Comparison of ENCODE assay signal across 16 cellular contexts in the genomic region with DNA sequence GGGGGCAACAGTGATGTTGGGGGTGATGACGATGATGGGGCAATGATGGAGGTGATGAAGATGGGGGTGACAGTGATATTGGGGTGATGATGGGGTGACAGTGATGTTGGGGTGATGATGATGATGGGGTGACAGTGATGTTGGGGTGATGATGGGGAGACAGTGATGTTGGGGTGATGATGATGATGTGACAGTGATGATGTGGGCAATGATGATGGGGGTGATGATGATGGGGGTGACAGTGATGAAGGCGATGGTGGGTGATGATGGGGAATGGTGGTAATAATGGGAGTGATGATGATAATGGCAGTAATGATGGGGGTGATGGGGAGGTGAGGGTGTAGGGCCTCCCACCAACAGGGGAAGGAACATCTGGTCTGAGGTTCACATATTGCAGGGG.
DNase-seq lines count a peak whose midpoint lies in the region; ATAC-seq and TF ChIP-seq lines count a peak whose summit lies in the region.
"Had no signal": no experiment of that assay in that cellular context is flagged by ENCODE, and none has a peak within 500 bp of the region (broad histone marks: within the 10 kb centered on the region; RNA-seq: fewer than 3 reads in every experiment).

No MANE protein-coding gene starts in this region.

- WGBS in neuronal stem cell (ENCODE audit: extremely low coverage in 2 of 2, insufficient read length in 2 of 2, insufficient replicate concordance in 1 of 2), 2 donors, result 100% methylated on average over 1 of the region's 2 CpGs; no CpG with 5 or more reads in 1 of the 2 donors

- H3K4me3 ChIP-seq in HEK293 (ENCODE audit: low read depth, low read length) (no peak overlapping the region), RWPE2 (ENCODE audit: severe bottlenecking) (no peak overlapping the region), neuronal stem cell (ENCODE audit: low read length in 2 of 2) (no peak overlapping the region)

- no peaks in the 10 kb centered on the region for H3K27me3 ChIP-seq in RWPE2 (ENCODE audit: insufficient read depth, poor library complexity, severe bottlenecking)
- no peaks in the 10 kb centered on the region for H3K27me3 ChIP-seq in neuronal stem cell (ENCODE audit: control insufficient read depth in 3 of 3, insufficient read depth in 3 of 3, low read depth in 1 of 3, low read length in 3 of 3)

- peak; percentile 1 for DNase-seq in RWPE2 (ENCODE audit: low spot score)
- DNase-seq in neuronal stem cell (ENCODE audit: low spot score), result no peak
- no peak for DNase-seq in activated CD4-positive, alpha-beta T cell treated with anti-CD3 and anti-CD28 coated beads, Interleukin-2, amount 50 U/mL, for 4 hours
- no peak for DNase-seq in SIG-M5 (lab: John Stamatoyannopoulos, UW)
- DNase-seq: C1 segment of cervical spinal cord; Calu3; CD4-positive, alpha-beta memory T cell; COR-L47; DMS53; DMS79 treated with DMSO at 0.1 percent for 48 hours; GF-D8; GOT3; H7; HCEC 1CT had no signal

- H3K4ac ChIP-seq in neuronal stem cell (ENCODE audit: low read length), result no peak overlapping the region

- CTCF ChIA-PET in HEK293 (lab: Yijun Ruan, JAX), result no interaction called here

- H4K91ac ChIP-seq in neuronal stem cell (ENCODE audit: low read depth, low read length, poor library complexity), result no peak overlapping the region

- H3K27ac ChIP-seq in HEK293 (ENCODE audit: extremely low read depth, low read depth, low read length) (no peak overlapping the region), RWPE2 (ENCODE audit: poor library complexity, severe bottlenecking) (no peak overlapping the region), neuronal stem cell (replicated peaks; ENCODE audit: low read length) (no peak overlapping the region)

- no peak overlapping the region for H2BK5ac ChIP-seq in neuronal stem cell (ENCODE audit: low read length)

- no peak overlapping the region for H2BK120ac ChIP-seq in neuronal stem cell (ENCODE audit: low read depth, low read length)

- H3K4me2 ChIP-seq in neuronal stem cell (ENCODE audit: insufficient read depth, low read length, poor library complexity, severe bottlenecking), result no peak overlapping the region

- ATAC-seq in RWPE2 (ENCODE audit: low read depth) (no peak), HG02852 (IDR thresholded peaks at IDR 0.05; ENCODE audit: unreplicated experiment) (no peak)

- H3K9ac ChIP-seq in neuronal stem cell (ENCODE audit: low read depth, low read length, poor library complexity), result no peak overlapping the region

- POLR2A ChIA-PET in HEK293 (lab: Yijun Ruan, JAX), result no interaction called here

- H2BK15ac ChIP-seq in neuronal stem cell (ENCODE audit: low read length), result no peak overlapping the region

- no peak overlapping the region for H3K23ac ChIP-seq in neuronal stem cell (ENCODE audit: low read depth, low read length, poor library complexity)

- no peak overlapping the region for H4K8ac ChIP-seq in neuronal stem cell (ENCODE audit: low read depth, low read length)

- H2BK12ac ChIP-seq in neuronal stem cell (ENCODE audit: low read length), result no peak overlapping the region

- peak overlapping the region; percentile 8 for H2AK5ac ChIP-seq in neuronal stem cell (ENCODE audit: low read depth, low read length)

- H3K4me1 ChIP-seq in HEK293 (ENCODE audit: control insufficient read depth, insufficient read depth, low read length), result no peaks in the 10 kb centered on the region
- no peaks in the 10 kb centered on the region for H3K4me1 ChIP-seq in RWPE2 (ENCODE audit: insufficient read depth, poor library complexity, severe bottlenecking)
- peaks cover 5 to 11% of the 10 kb centered on the region in 2 donors for H3K4me1 ChIP-seq in neuronal stem cell (ENCODE audit: control insufficient read depth in 2 of 2, insufficient read depth in 1 of 2, low read depth in 1 of 2, low read length in 2 of 2)

- no peak overlapping the region for H3K18ac ChIP-seq in neuronal stem cell (ENCODE audit: low read length)

- no peak overlapping the region for H3K14ac ChIP-seq in neuronal stem cell (ENCODE audit: low read length)

- H3K36me3 ChIP-seq in HEK293 (ENCODE audit: control insufficient read depth in 2 of 2, insufficient read depth in 1 of 2, low read length in 2 of 2) (no peaks in the 10 kb centered on the region), RWPE2 (ENCODE audit: low read depth) (no peaks in the 10 kb centered on the region), neuronal stem cell (replicated peaks in 1 of 2; ENCODE audit: control insufficient read depth in 2 of 2, insufficient read depth in 2 of 2, low read length in 2 of 2) (no peaks in the 10 kb centered on the region)

- no peak overlapping the region for H2AFZ ChIP-seq in neuronal stem cell (ENCODE audit: low read length)

- H3K79me1 ChIP-seq in neuronal stem cell (ENCODE audit: low read depth, low read length), result no peaks in the 10 kb centered on the region

- H3K9me3 ChIP-seq in HEK293 (ENCODE audit: control insufficient read depth, insufficient read depth, low read depth, low read length), result no peaks in the 10 kb centered on the region
- H3K9me3 ChIP-seq in RWPE2 (ENCODE audit: severe bottlenecking), result no peaks in the 10 kb centered on the region
- no peaks in the 10 kb centered on the region for H3K9me3 ChIP-seq in neuronal stem cell (replicated peaks in 1 of 2; ENCODE audit: control insufficient read depth in 2 of 2, insufficient read depth in 1 of 2, low read depth in 1 of 2, low read length in 2 of 2)

- no peak for TF ChIP-seq CTCF in HEK293 (tag by site-specific recombination; IDR thresholded peaks at IDR 0.05)
- no peak for TF ChIP-seq CTCF in RWPE2 (IDR thresholded peaks at IDR 0.05; ENCODE audit: poor library complexity, severe bottlenecking)

TF ChIP-seq in HEK293, 187 proteins besides CTCF, POLR2A, EP300 and RAD21:
- peak; percentile 26; the same call in 1 of the 2 replicates for TF ChIP-seq GLIS2 (tag by site-specific recombination; IDR thresholded peaks at IDR 0.05)
- TF ChIP-seq ZNF707 (tag by site-specific recombination; IDR thresholded peaks at IDR 0.05), result 0 out of 2 replicates have a peak, but pooled peaks have one; percentile 18
- TF ChIP-seq SP7 (tag by site-specific recombination; IDR thresholded peaks at IDR 0.05), result no peak
- TF ChIP-seq ZNF433 (tag by site-specific recombination; IDR thresholded peaks at IDR 0.05; ENCODE audit: low read depth), result no peak
- TF ChIP-seq, protein P1, sequence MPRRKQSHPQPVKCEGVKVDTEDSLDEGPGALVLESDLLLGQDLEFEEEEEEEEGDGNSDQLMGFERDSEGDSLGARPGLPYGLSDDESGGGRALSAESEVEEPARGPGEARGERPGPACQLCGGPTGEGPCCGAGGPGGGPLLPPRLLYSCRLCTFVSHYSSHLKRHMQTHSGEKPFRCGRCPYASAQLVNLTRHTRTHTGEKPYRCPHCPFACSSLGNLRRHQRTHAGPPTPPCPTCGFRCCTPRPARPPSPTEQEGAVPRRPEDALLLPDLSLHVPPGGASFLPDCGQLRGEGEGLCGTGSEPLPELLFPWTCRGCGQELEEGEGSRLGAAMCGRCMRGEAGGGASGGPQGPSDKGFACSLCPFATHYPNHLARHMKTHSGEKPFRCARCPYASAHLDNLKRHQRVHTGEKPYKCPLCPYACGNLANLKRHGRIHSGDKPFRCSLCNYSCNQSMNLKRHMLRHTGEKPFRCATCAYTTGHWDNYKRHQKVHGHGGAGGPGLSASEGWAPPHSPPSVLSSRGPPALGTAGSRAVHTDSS (tag by site-specific recombination; IDR thresholded peaks at IDR 0.05), result peak; percentile 89
- TF ChIP-seq, protein P2, sequence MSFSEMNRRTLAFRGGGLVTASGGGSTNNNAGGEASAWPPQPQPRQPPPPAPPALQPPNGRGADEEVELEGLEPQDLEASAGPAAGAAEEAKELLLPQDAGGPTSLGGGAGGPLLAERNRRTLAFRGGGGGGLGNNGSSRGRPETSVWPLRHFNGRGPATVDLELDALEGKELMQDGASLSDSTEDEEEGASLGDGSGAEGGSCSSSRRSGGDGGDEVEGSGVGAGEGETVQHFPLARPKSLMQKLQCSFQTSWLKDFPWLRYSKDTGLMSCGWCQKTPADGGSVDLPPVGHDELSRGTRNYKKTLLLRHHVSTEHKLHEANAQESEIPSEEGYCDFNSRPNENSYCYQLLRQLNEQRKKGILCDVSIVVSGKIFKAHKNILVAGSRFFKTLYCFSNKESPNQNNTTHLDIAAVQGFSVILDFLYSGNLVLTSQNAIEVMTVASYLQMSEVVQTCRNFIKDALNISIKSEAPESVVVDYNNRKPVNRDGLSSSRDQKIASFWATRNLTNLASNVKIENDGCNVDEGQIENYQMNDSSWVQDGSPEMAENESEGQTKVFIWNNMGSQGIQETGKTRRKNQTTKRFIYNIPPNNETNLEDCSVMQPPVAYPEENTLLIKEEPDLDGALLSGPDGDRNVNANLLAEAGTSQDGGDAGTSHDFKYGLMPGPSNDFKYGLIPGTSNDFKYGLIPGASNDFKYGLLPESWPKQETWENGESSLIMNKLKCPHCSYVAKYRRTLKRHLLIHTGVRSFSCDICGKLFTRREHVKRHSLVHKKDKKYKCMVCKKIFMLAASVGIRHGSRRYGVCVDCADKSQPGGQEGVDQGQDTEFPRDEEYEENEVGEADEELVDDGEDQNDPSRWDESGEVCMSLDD (tag by site-specific recombination; IDR thresholded peaks at IDR 0.05), result peak; percentile 100
